In the genomic region with DNA sequence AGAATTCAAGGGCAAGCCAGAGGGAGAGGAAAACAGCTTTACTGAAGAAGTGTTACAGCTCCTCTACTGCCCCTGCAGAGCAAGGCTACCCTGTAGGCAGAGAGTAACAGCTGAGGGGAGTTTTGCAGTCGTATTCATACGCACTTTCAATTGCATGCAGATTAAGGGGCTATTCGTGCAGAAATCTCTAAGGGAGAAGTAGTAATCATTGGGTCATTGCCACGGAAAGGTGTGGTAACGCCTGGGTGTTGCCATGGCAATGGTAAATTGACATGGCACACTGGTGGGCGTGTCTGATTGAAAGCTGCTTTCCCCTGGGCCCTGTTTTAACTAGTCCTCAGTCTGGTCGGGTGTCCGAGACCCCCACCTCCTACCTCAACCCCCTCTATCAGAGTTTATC, we compare ENCODE assay signal across 14 cellular contexts.
"Had no signal": no experiment of that assay in that cellular context is flagged by ENCODE, and none has a peak within 500 bp of the region (broad histone marks: within the 10 kb centered on the region; RNA-seq: fewer than 3 reads in every experiment).

No MANE protein-coding gene starts in this region.

- H3K9me3 ChIP-seq: ascending aorta, left lung, stomach, thoracic aorta had no signal

- H3K4me1 ChIP-seq: ascending aorta, foreskin keratinocyte, left lung, parathyroid adenoma, stomach had no signal

- H3K4me3 ChIP-seq: ascending aorta, left lung, skin epidermis, stomach, thoracic aorta had no signal

- H3K27me3 Mint-ChIP-seq: activated naive CD8-positive, alpha-beta T cell treated with anti-CD3 and anti-CD28 coated beads, Interleukin-2, amount 50 U/mL, for 24 hours had no signal

- H3K9me3 Mint-ChIP-seq: activated naive CD8-positive, alpha-beta T cell treated with anti-CD3 and anti-CD28 coated beads, Interleukin-2, amount 50 U/mL, for 24 hours; activated T-helper 1 cell treated with anti-CD3 and anti-CD28 coated beads, Interleukin-12 subunit alpha, Interleukin-12 subunit beta, Interleukin-2, Interleukin-4 antibody, amounts not matched to agents 30 ng/mL and 10 ng/mL and 1 ng/mL, durations not matched to agents 14 hours and 24 hours and 36 hours had no signal

- H3K9ac ChIP-seq: parathyroid adenoma had no signal

- H3K27me3 ChIP-seq: ascending aorta, foreskin keratinocyte, left lung, stomach had no signal

- H3K36me3 ChIP-seq: ascending aorta, left lung, stomach, thoracic aorta had no signal

- H3K4me3 Mint-ChIP-seq: activated CD4-positive, alpha-beta T cell treated with anti-CD3 and anti-CD28 coated beads for 36 hours; activated naive CD8-positive, alpha-beta T cell treated with anti-CD3 and anti-CD28 coated beads, Interleukin-2, amount 50 U/mL, for 24 hours; activated T-helper 1 cell treated with anti-CD3 and anti-CD28 coated beads, Interleukin-12 subunit alpha, Interleukin-12 subunit beta, Interleukin-2, Interleukin-4 antibody, amounts not matched to agents 30 ng/mL and 10 ng/mL and 1 ng/mL, durations not matched to agents 14 hours and 24 hours and 36 hours had no signal

- ATAC-seq: activated CD4-positive, alpha-beta T cell treated with anti-CD3 and anti-CD28 coated beads for 36 hours; activated naive CD8-positive, alpha-beta T cell treated with anti-CD3 and anti-CD28 coated beads, Interleukin-2, amount 50 U/mL, for 24 hours; foreskin keratinocyte; left lung had no signal

- H3K27ac Mint-ChIP-seq: activated CD4-positive, alpha-beta T cell treated with anti-CD3 and anti-CD28 coated beads for 36 hours; activated naive CD8-positive, alpha-beta T cell treated with anti-CD3 and anti-CD28 coated beads, Interleukin-2, amount 50 U/mL, for 24 hours; activated T-helper 1 cell treated with anti-CD3 and anti-CD28 coated beads, Interleukin-12 subunit alpha, Interleukin-12 subunit beta, Interleukin-2, Interleukin-4 antibody, amounts not matched to agents 30 ng/mL and 10 ng/mL and 1 ng/mL, durations not matched to agents 14 hours and 24 hours and 36 hours had no signal

- H3K79me2 ChIP-seq: parathyroid adenoma had no signal

- FAIRE-seq: endothelial cell of umbilical vein had no signal

- H2AFZ ChIP-seq: parathyroid adenoma had no signal

- H3K27ac ChIP-seq: ascending aorta, foreskin keratinocyte, left lung, parathyroid adenoma, skin epidermis, stomach, thoracic aorta, VCaP had no signal

- DNase-seq: activated CD4-positive, alpha-beta T cell treated with anti-CD3 and anti-CD28 coated beads for 36 hours; activated naive CD4-positive, alpha-beta T cell treated with Interleukin-2 at 50 U/mL for 16 hours; activated naive CD8-positive, alpha-beta T cell treated with anti-CD3 and anti-CD28 coated beads, Interleukin-2, amount 50 U/mL, for 24 hours; foreskin keratinocyte; left lung; retina; stomach had no signal

- H3K4me1 Mint-ChIP-seq: activated CD4-positive, alpha-beta T cell treated with anti-CD3 and anti-CD28 coated beads for 36 hours; activated naive CD8-positive, alpha-beta T cell treated with anti-CD3 and anti-CD28 coated beads, Interleukin-2, amount 50 U/mL, for 24 hours had no signal
